8 cellular contexts compared by ENCODE assay signal in the genomic region with DNA sequence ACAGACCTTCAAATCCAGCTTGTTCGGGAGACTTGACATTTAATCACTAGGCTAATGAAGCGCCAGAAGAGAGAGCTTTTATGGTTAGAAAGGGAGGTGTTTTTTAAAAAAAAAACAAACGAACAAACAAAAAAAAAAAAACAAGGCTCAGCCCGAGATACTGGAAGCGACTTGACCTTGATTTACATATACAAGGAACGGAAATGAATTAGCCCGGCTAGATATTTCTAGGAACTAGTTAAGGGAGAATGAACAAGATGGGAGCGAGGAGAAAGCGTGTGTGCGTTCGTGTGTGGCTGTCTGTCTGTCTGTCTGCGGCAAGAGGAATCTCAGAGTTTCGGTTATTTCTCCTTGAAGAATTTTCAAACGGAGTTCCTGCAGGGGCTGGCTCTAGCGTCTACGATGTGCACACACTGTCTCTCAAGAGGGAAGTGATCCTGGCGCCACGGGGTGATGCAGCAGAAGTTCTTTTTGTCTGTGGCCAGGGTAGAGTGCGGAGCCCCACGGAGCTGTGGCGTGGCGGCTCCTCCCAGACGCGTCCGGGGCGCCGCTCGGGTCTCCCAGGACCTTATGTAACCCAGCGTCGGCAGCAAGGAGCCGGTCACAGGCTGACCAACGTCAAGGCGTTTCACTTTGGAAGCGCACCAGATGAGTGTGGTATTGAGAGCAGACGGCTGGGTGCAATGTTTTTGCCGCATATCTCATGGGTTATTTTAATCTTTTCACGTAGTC. TPM values are rescaled to one million over a fixed set of nuclear protein-coding genes. Genes with fewer than 3 reads are reported as not detected.
DNase-seq lines count a peak whose midpoint lies in the region; ATAC-seq and FAIRE-seq lines count a peak whose summit lies in the region.

No MANE protein-coding gene starts in this region.

- peak overlapping the region; percentile 33 for H3K27ac Mint-ChIP-seq in activated CD4-positive, alpha-beta T cell treated with anti-CD3 and anti-CD28 coated beads, Interleukin-2, amount 10 ng/mL, durations not matched to agents 7 days and 5 days

- peak; percentile 37 for DNase-seq in NCI-H82 (lab: John Stamatoyannopoulos, UW)
- no peak for DNase-seq in NCI-H82 treated with DMSO at 0.1 percent for 48 hours (lab: John Stamatoyannopoulos, UW; ENCODE audit: unreplicated experiment)
- DNase-seq in NCI-H2171 (lab: John Stamatoyannopoulos, UW): peak; percentile 26
- DNase-seq in activated CD4-positive, alpha-beta T cell treated with anti-CD3 and anti-CD28 coated beads, Interleukin-2, amount 10 ng/mL, durations not matched to agents 7 days and 5 days: peak; percentile 34
- peak; percentile 46 to 84 for DNase-seq in lung microvascular endothelial cell (ENCODE audit: low read depth in 2 of 2)
- peak; percentile 13 for DNase-seq in stimulated activated naive CD4-positive, alpha-beta T cell treated with Interleukin-2 at 50 U/mL for 16 hours (lab: John Stamatoyannopoulos, UW)

- peak overlapping the region; percentile 82 for H3K4me3 Mint-ChIP-seq in activated CD4-positive, alpha-beta T cell treated with anti-CD3 and anti-CD28 coated beads, Interleukin-2, amount 10 ng/mL, durations not matched to agents 7 days and 5 days

- H3K27me3 Mint-ChIP-seq in activated CD4-positive, alpha-beta T cell treated with anti-CD3 and anti-CD28 coated beads, Interleukin-2, amount 10 ng/mL, durations not matched to agents 7 days and 5 days: peaks cover 60% of the 10 kb centered on the region

- FAIRE-seq in endometrium (lab: Jason Lieb, UNC): peak; percentile 61

- peak; percentile 85 for ATAC-seq in HG02798 (IDR thresholded peaks at IDR 0.05; ENCODE audit: poor library complexity, unreplicated experiment)

- CTCF ChIA-PET in activated CD4-positive, alpha-beta T cell treated with anti-CD3 and anti-CD28 coated beads, Interleukin-2, amount 10 ng/mL, durations not matched to agents 7 days and 5 days (lab: Charles Lee): interaction anchor here (0.5 to 1.5 kb wide), 4 partner anchors 11 to 111 kb away, joined by 3 to 4 read pairs (median 3); no protein-coding TSS in a partner anchor

- peaks cover 42% of the 10 kb centered on the region for H3K4me1 Mint-ChIP-seq in activated CD4-positive, alpha-beta T cell treated with anti-CD3 and anti-CD28 coated beads, Interleukin-2, amount 10 ng/mL, durations not matched to agents 7 days and 5 days

- no peaks in the 10 kb centered on the region for H3K9me3 Mint-ChIP-seq in activated CD4-positive, alpha-beta T cell treated with anti-CD3 and anti-CD28 coated beads, Interleukin-2, amount 10 ng/mL, durations not matched to agents 7 days and 5 days

- POLR2A ChIA-PET in activated CD4-positive, alpha-beta T cell treated with anti-CD3 and anti-CD28 coated beads, Interleukin-2, amount 10 ng/mL, durations not matched to agents 7 days and 5 days (lab: Charles Lee): no interaction called here

- peaks cover 2% of the 10 kb centered on the region for H3K36me3 Mint-ChIP-seq in activated CD4-positive, alpha-beta T cell treated with anti-CD3 and anti-CD28 coated beads, Interleukin-2, amount 10 ng/mL, durations not matched to agents 7 days and 5 days (ENCODE audit: low read depth)

RNA-seq across cellular contexts. Expression of a gene that starts 18.8 kb away (rescaled TPM):
- 10 to 100 TPM; 28.0 to 31.6 TPM for total RNA-seq in activated CD4-positive, alpha-beta T cell treated with anti-CD3 and anti-CD28 coated beads, Interleukin-2, amount 10 ng/mL, durations not matched to agents 7 days and 5 days
- total RNA-seq in lung microvascular endothelial cell: 45.5 and 72.4 TPM in 2 replicates
